In genomic region chr17:71437176-71437575, GRCh38 we compare ENCODE assay signal across 29 cellular contexts.
"Had no signal": no experiment of that assay in that cellular context is flagged by ENCODE, and none has a peak within 500 bp of the region (broad histone marks: within the 10 kb centered on the region; RNA-seq: fewer than 3 reads in every experiment).

No MANE protein-coding gene starts in this region.

- ATAC-seq: activated CD4-positive, alpha-beta T cell treated with anti-CD3 and anti-CD28 coated beads for 36 hours; activated CD8-positive, alpha-beta memory T cell treated with anti-CD3 and anti-CD28 coated beads, Interleukin-2, amount 10 ng/mL, durations not matched to agents 7 days and 5 days; activated CD8-positive, alpha-beta T cell treated with anti-CD3 and anti-CD28 coated beads, Interleukin-2, amount 10 ng/mL, durations not matched to agents 7 days and 5 days; activated naive CD8-positive, alpha-beta T cell treated with anti-CD3 and anti-CD28 coated beads, Interleukin-2, amount 50 U/mL, for 24 hours; effector memory CD8-positive, alpha-beta T cell; gastrocnemius medialis; naive thymus-derived CD4-positive, alpha-beta T cell; stimulated activated naive CD8-positive, alpha-beta T cell treated with anti-CD3 and anti-CD28 coated beads, Interleukin-15, Interleukin-2, amounts not matched to agents 100 U/mL and 50 U/mL, for 24 hours; upper lobe of right lung had no signal

- H3K9me3 Mint-ChIP-seq: activated naive CD8-positive, alpha-beta T cell treated with anti-CD3 and anti-CD28 coated beads, Interleukin-2, amount 50 U/mL, for 24 hours had no signal

- H3K4me1 Mint-ChIP-seq: activated CD4-positive, alpha-beta T cell treated with anti-CD3 and anti-CD28 coated beads for 36 hours; activated CD8-positive, alpha-beta memory T cell treated with anti-CD3 and anti-CD28 coated beads, Interleukin-2, amount 10 ng/mL, durations not matched to agents 7 days and 5 days; activated naive CD4-positive, alpha-beta T cell treated with anti-CD3 and anti-CD28 coated beads, Interleukin-2, amount 50 U/mL, for 24 hours; activated naive CD8-positive, alpha-beta T cell treated with anti-CD3 and anti-CD28 coated beads, Interleukin-2, amount 50 U/mL, for 24 hours; memory B cell; naive thymus-derived CD4-positive, alpha-beta T cell had no signal

- H3K36me3 ChIP-seq: cardiac muscle cell, gastrocnemius medialis, right atrium auricular region, thyroid gland, upper lobe of right lung had no signal

- H3K4me1 ChIP-seq: gastrocnemius medialis, right atrium auricular region had no signal

- H3K9me3 ChIP-seq: gastrocnemius medialis, right atrium auricular region, thyroid gland, upper lobe of right lung had no signal

- H3K27ac ChIP-seq: cardiac muscle cell, gastrocnemius medialis, right atrium auricular region, thyroid gland, upper lobe of right lung had no signal

- H3K27me3 ChIP-seq: cardiac muscle cell, gastrocnemius medialis, right atrium auricular region, thyroid gland, upper lobe of right lung had no signal

- H3K27me3 Mint-ChIP-seq: activated CD4-positive, alpha-beta T cell treated with anti-CD3 and anti-CD28 coated beads for 36 hours; activated CD8-positive, alpha-beta memory T cell treated with anti-CD3 and anti-CD28 coated beads, Interleukin-2, amount 10 ng/mL, durations not matched to agents 7 days and 5 days; activated naive CD4-positive, alpha-beta T cell treated with anti-CD3 and anti-CD28 coated beads, Interleukin-2, amount 50 U/mL, for 24 hours; activated naive CD8-positive, alpha-beta T cell treated with anti-CD3 and anti-CD28 coated beads, Interleukin-2, amount 50 U/mL, for 24 hours; brain; effector memory CD8-positive, alpha-beta T cell; memory B cell; naive thymus-derived CD4-positive, alpha-beta T cell had no signal

- DNase-seq: activated CD4-positive, alpha-beta T cell treated with anti-CD3 and anti-CD28 coated beads for 36 hours; activated CD4-positive, CD25-positive, alpha-beta regulatory T cell; activated CD8-positive, alpha-beta memory T cell treated with anti-CD3 and anti-CD28 coated beads, Interleukin-2, amount 10 ng/mL, durations not matched to agents 7 days and 5 days; activated CD8-positive, alpha-beta T cell treated with anti-CD3 and anti-CD28 coated beads, Interleukin-2, amount 10 ng/mL, durations not matched to agents 7 days and 5 days; activated naive CD8-positive, alpha-beta T cell treated with anti-CD3 and anti-CD28 coated beads, Interleukin-2, amount 50 U/mL, for 24 hours; activated T-cell treated with anti-CD3 and anti-CD28 coated beads, Interleukin-2, amount 50 U/mL, for 48 hours; cortex of kidney; effector memory CD8-positive, alpha-beta T cell; erythroblast; gastrocnemius medialis; glutamatergic neuron; kidney; midbrain; naive thymus-derived CD4-positive, alpha-beta T cell; nucleus accumbens; stimulated activated CD4-positive, alpha-beta T cell treated with anti-CD3 and anti-CD28 coated beads, Interleukin-2, amount 100 ng/mL, for 48 hours; stimulated activated naive CD8-positive, alpha-beta T cell treated with anti-CD3 and anti-CD28 coated beads, Interleukin-15, Interleukin-2, amounts not matched to agents 100 U/mL and 50 U/mL, for 24 hours; substantia nigra; T-helper 1 cell; thyroid gland; upper lobe of right lung had no signal

- H3K4me3 Mint-ChIP-seq: activated CD4-positive, alpha-beta T cell treated with anti-CD3 and anti-CD28 coated beads for 36 hours; activated CD8-positive, alpha-beta memory T cell treated with anti-CD3 and anti-CD28 coated beads, Interleukin-2, amount 10 ng/mL, durations not matched to agents 7 days and 5 days; activated CD8-positive, alpha-beta T cell treated with anti-CD3 and anti-CD28 coated beads, Interleukin-2, amount 10 ng/mL, durations not matched to agents 7 days and 5 days; activated naive CD4-positive, alpha-beta T cell treated with anti-CD3 and anti-CD28 coated beads, Interleukin-2, amount 50 U/mL, for 24 hours; activated naive CD8-positive, alpha-beta T cell treated with anti-CD3 and anti-CD28 coated beads, Interleukin-2, amount 50 U/mL, for 24 hours; brain; effector memory CD8-positive, alpha-beta T cell; memory B cell; naive thymus-derived CD4-positive, alpha-beta T cell; neural crest cell; T-helper 2 cell treated with Interferon-gamma antibody and Interleukin-4, amounts not matched to agents 5 μg/mL and 100 μg/mL, for 36 hours had no signal

- H3K4me3 ChIP-seq: cardiac muscle cell, gastrocnemius medialis, right atrium auricular region, thyroid gland, upper lobe of right lung had no signal

- H3K27ac Mint-ChIP-seq: activated CD4-positive, alpha-beta T cell treated with anti-CD3 and anti-CD28 coated beads for 36 hours; activated CD8-positive, alpha-beta memory T cell treated with anti-CD3 and anti-CD28 coated beads, Interleukin-2, amount 10 ng/mL, durations not matched to agents 7 days and 5 days; activated CD8-positive, alpha-beta T cell treated with anti-CD3 and anti-CD28 coated beads, Interleukin-2, amount 10 ng/mL, durations not matched to agents 7 days and 5 days; activated naive CD4-positive, alpha-beta T cell treated with anti-CD3 and anti-CD28 coated beads, Interleukin-2, amount 50 U/mL, for 24 hours; activated naive CD8-positive, alpha-beta T cell treated with anti-CD3 and anti-CD28 coated beads, Interleukin-2, amount 50 U/mL, for 24 hours; activated T-helper 2 cell treated with anti-CD3 and anti-CD28 coated beads, Interferon-gamma antibody, Interleukin-2, Interleukin-4, amounts not matched to agents 10 μg/mL and 5 μg/mL and 100 μg/mL, durations not matched to agents 14 hours and 24 hours and 36 hours; brain; effector memory CD8-positive, alpha-beta T cell; memory B cell; naive thymus-derived CD4-positive, alpha-beta T cell; T-helper 2 cell treated with Interferon-gamma antibody and Interleukin-4, amounts not matched to agents 5 μg/mL and 100 μg/mL, for 36 hours had no signal

- H3K36me3 Mint-ChIP-seq: activated CD8-positive, alpha-beta memory T cell treated with anti-CD3 and anti-CD28 coated beads, Interleukin-2, amount 10 ng/mL, durations not matched to agents 7 days and 5 days; activated naive CD4-positive, alpha-beta T cell treated with anti-CD3 and anti-CD28 coated beads, Interleukin-2, amount 50 U/mL, for 24 hours; memory B cell; naive thymus-derived CD4-positive, alpha-beta T cell had no signal
